21 cellular contexts compared by ENCODE assay signal in the genomic region with DNA sequence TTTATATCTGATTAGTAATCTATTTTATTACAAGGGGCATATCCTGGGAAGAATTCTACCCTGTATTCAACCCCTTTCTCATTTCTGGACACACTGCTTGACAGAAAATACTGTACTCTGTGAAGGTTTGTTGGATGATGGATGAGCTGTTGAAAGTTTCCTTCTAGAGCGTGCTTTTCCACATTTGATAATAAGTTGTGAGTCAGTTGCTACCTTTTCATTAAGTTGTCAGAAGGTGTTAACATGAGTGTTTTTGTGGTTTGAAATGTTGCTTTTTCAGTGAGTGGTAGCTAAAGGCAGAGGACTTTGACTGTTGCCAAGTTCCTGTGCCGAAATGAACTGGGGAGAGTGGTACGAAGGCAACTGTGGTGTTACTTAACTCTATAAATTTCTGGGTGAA. TPM values are rescaled to one million over a fixed set of nuclear protein-coding genes. Genes with fewer than 3 reads are reported as not detected.
DNase-seq lines count a peak whose midpoint lies in the region; ATAC-seq and TF ChIP-seq lines count a peak whose summit lies in the region.
"Had no signal": no experiment of that assay in that cellular context is flagged by ENCODE, and none has a peak within 500 bp of the region (broad histone marks: within the 10 kb centered on the region; RNA-seq: fewer than 3 reads in every experiment).

No MANE protein-coding gene starts in this region.

- H3K27me3 Mint-ChIP-seq in activated naive CD8-positive, alpha-beta T cell = no peaks in the 10 kb centered on the region
- H3K27me3 Mint-ChIP-seq in activated naive CD8-positive, alpha-beta T cell treated with anti-CD3 and anti-CD28 coated beads for 36 hours = no peaks in the 10 kb centered on the region
- no peaks in the 10 kb centered on the region for H3K27me3 Mint-ChIP-seq in central memory CD8-positive, alpha-beta T cell
- H3K27me3 Mint-ChIP-seq in stimulated activated naive B cell treated with anti-CD40 and anti-IgM and Interleukin-4, amounts not matched to agents 10 μg/mL and 1 μg/mL and 100 μg/mL, for 72 hours = peaks cover 0 to 8% of the 10 kb centered on the region in 2 donors
- H3K27me3 Mint-ChIP-seq: CD4-positive, CD25-positive, alpha-beta regulatory T cell had no signal

- H3K79me2 ChIP-seq in OCI-LY7 (ENCODE audit: insufficient read depth, low read depth, low read length) = peaks cover 7% of the 10 kb centered on the region; the same call in 1 of the 2 replicates

- H3K4me1 Mint-ChIP-seq in activated naive CD8-positive, alpha-beta T cell (ENCODE audit: low read depth) = peaks cover 33% of the 10 kb centered on the region
- H3K4me1 Mint-ChIP-seq in activated naive CD8-positive, alpha-beta T cell treated with anti-CD3 and anti-CD28 coated beads for 36 hours = peaks cover 18% of the 10 kb centered on the region
- H3K4me1 Mint-ChIP-seq in central memory CD8-positive, alpha-beta T cell = peaks cover 32% of the 10 kb centered on the region
- peaks cover 6 to 14% of the 10 kb centered on the region in 2 donors for H3K4me1 Mint-ChIP-seq in stimulated activated naive B cell treated with anti-CD40 and anti-IgM and Interleukin-4, amounts not matched to agents 10 μg/mL and 1 μg/mL and 100 μg/mL, for 72 hours

- peaks cover 39% of the 10 kb centered on the region for H3K4me1 ChIP-seq in OCI-LY7 (ENCODE audit: insufficient read depth, low read length, poor library complexity, severe bottlenecking)
- H3K4me1 ChIP-seq: BE2C had no signal

- no peak for ATAC-seq in central memory CD8-positive, alpha-beta T cell (replicated peaks; ENCODE audit: extremely low read depth, poor library complexity, severe bottlenecking)
- ATAC-seq in GM19452 (IDR thresholded peaks at IDR 0.05; ENCODE audit: unreplicated experiment) (no peak), GM21786 (IDR thresholded peaks at IDR 0.05; ENCODE audit: unreplicated experiment) (no peak)
- no peak for ATAC-seq in stimulated activated naive B cell treated with anti-CD40 and anti-IgM and Interleukin-4, amounts not matched to agents 10 μg/mL and 1 μg/mL and 100 μg/mL, for 72 hours (replicated peaks)
- ATAC-seq: SK-N-SH treated with all-trans-retinoic acid at 6 μM for 48 hours had no signal

- H3K27ac Mint-ChIP-seq in activated naive CD8-positive, alpha-beta T cell = peak overlapping the region; percentile 6
- H3K27ac Mint-ChIP-seq in activated naive CD8-positive, alpha-beta T cell treated with anti-CD3 and anti-CD28 coated beads for 36 hours = no peak overlapping the region
- H3K27ac Mint-ChIP-seq in central memory CD8-positive, alpha-beta T cell (ENCODE audit: low read depth) = peak overlapping the region; percentile 64
- no peak overlapping the region for H3K27ac Mint-ChIP-seq in stimulated activated naive B cell treated with anti-CD40 and anti-IgM and Interleukin-4, amounts not matched to agents 10 μg/mL and 1 μg/mL and 100 μg/mL, for 72 hours
- H3K27ac Mint-ChIP-seq: H9 had no signal

- peak overlapping the region; percentile 56; the same call in 1 of the 2 replicates for H3K4me2 ChIP-seq in OCI-LY7 (ENCODE audit: low read length)

- DNase-seq in activated naive CD8-positive, alpha-beta T cell treated with anti-CD3 and anti-CD28 coated beads for 36 hours = no peak
- no peak for DNase-seq in OCI-LY7 (ENCODE audit: low spot score)
- DNase-seq in central memory CD8-positive, alpha-beta T cell (ENCODE audit: low spot score in 2 of 2) = no peak
- DNase-seq in stimulated activated naive B cell treated with anti-CD40 and anti-IgM and Interleukin-4, amounts not matched to agents 10 μg/mL and 1 μg/mL and 100 μg/mL, for 72 hours = no peak
- no peak for DNase-seq in activated CD8-positive, alpha-beta memory T cell treated with anti-CD3 and anti-CD28 coated beads, Interleukin-2, amount 50 U/mL, for 4 hours
- DNase-seq: BE2C; CD4-positive, CD25-positive, alpha-beta regulatory T cell; DMS153; GF-D8; H9; MG63; NCI-H1092; NCI-H146; NCI-H2081; NCI-H2171 treated with DMSO at 0.1 percent for 48 hours; NCI-H510A; SHP77 had no signal

- no peak for TF ChIP-seq CTCF in OCI-LY7 (conservative IDR thresholded peaks at IDR 0.05; ENCODE audit: low read length)

- H3K9me2 ChIP-seq in OCI-LY7 (ENCODE audit: insufficient read depth, low read length) = no peaks in the 10 kb centered on the region

- 0 out of 2 replicates have a peak, but pooled peaks cover 4% of the 10 kb centered on the region for H3K9me3 ChIP-seq in OCI-LY7 (ENCODE audit: low read length)
- H3K9me3 ChIP-seq: BE2C, MG63 had no signal

- H3K27ac ChIP-seq in OCI-LY7 (ENCODE audit: low read depth, low read length, poor library complexity, severe bottlenecking) = no peak overlapping the region

- H3K4me3 Mint-ChIP-seq in activated naive CD8-positive, alpha-beta T cell = no peak overlapping the region
- H3K4me3 Mint-ChIP-seq in activated naive CD8-positive, alpha-beta T cell treated with anti-CD3 and anti-CD28 coated beads for 36 hours = no peak overlapping the region
- no peak overlapping the region for H3K4me3 Mint-ChIP-seq in central memory CD8-positive, alpha-beta T cell
- no peak overlapping the region for H3K4me3 Mint-ChIP-seq in stimulated activated naive B cell treated with anti-CD40 and anti-IgM and Interleukin-4, amounts not matched to agents 10 μg/mL and 1 μg/mL and 100 μg/mL, for 72 hours
- H3K4me3 Mint-ChIP-seq: H9 had no signal

- H3K36me3 Mint-ChIP-seq in activated naive CD8-positive, alpha-beta T cell = no peaks in the 10 kb centered on the region
- no peaks in the 10 kb centered on the region for H3K36me3 Mint-ChIP-seq in activated naive CD8-positive, alpha-beta T cell treated with anti-CD3 and anti-CD28 coated beads for 36 hours
- peaks cover 4% of the 10 kb centered on the region for H3K36me3 Mint-ChIP-seq in central memory CD8-positive, alpha-beta T cell (ENCODE audit: insufficient read depth)
- peaks cover 0 to 4% of the 10 kb centered on the region in 2 donors for H3K36me3 Mint-ChIP-seq in stimulated activated naive B cell treated with anti-CD40 and anti-IgM and Interleukin-4, amounts not matched to agents 10 μg/mL and 1 μg/mL and 100 μg/mL, for 72 hours

- intact Hi-C loops in OCI-LY7 (cut with micrococcal nuclease; ENCODE audit: unreplicated experiment) = loop anchor here (5.0 to 10.0 kb wide), 4 partner anchors 646 to 1372 kb away; a partner anchor contains a TSS

- no peak overlapping the region for H3K4me3 ChIP-seq in OCI-LY7 (ENCODE audit: low read depth, low read length, poor library complexity, severe bottlenecking)
- H3K4me3 ChIP-seq: MG63 had no signal

- no TSS peak for BruUV-seq in OCI-LY7 (replicated peaks; lab: Mats Ljungman, UMichigan)

- POLR2A ChIA-PET in OCI-LY7 (lab: Charles Lee) = interaction anchor here (0.6 kb wide), 2 partner anchors 906 to 1085 kb away, joined by 3 read pairs; no protein-coding TSS in a partner anchor

- CTCF ChIA-PET in OCI-LY7 (lab: Charles Lee; ENCODE audit: unreplicated experiment) = no interaction called here

- H3K36me3 ChIP-seq in OCI-LY7 (ENCODE audit: insufficient read depth, low read length) = no peaks in the 10 kb centered on the region
- H3K36me3 ChIP-seq: BE2C, MG63 had no signal

- H4K20me1 ChIP-seq in OCI-LY7 (ENCODE audit: insufficient read depth, low read length) = no peaks in the 10 kb centered on the region

- no peaks in the 10 kb centered on the region for H3K9me3 Mint-ChIP-seq in activated naive CD8-positive, alpha-beta T cell (ENCODE audit: low read depth)
- peaks cover 2% of the 10 kb centered on the region for H3K9me3 Mint-ChIP-seq in activated naive CD8-positive, alpha-beta T cell treated with anti-CD3 and anti-CD28 coated beads for 36 hours
- no peaks in the 10 kb centered on the region for H3K9me3 Mint-ChIP-seq in central memory CD8-positive, alpha-beta T cell
- peaks cover 0 to 4% of the 10 kb centered on the region in 2 donors for H3K9me3 Mint-ChIP-seq in stimulated activated naive B cell treated with anti-CD40 and anti-IgM and Interleukin-4, amounts not matched to agents 10 μg/mL and 1 μg/mL and 100 μg/mL, for 72 hours
- H3K9me3 Mint-ChIP-seq: CD4-positive, CD25-positive, alpha-beta regulatory T cell; H9 had no signal

- H2AFZ ChIP-seq in OCI-LY7 (ENCODE audit: low read length) = peak overlapping the region; percentile 79; the same call in 1 of the 2 replicates

RNA-seq across cellular contexts. Expression of a gene that starts 3.9 kb away (rescaled TPM):
- 10 to 100 TPM; 45.0 to 46.9 TPM for total RNA-seq in activated naive CD8-positive, alpha-beta T cell treated with anti-CD3 and anti-CD28 coated beads for 36 hours
- 49.3 and 60.8 TPM in 2 replicates for total RNA-seq in OCI-LY7 (2014; rRNA removed; shearing (Covaris generic))
- total RNA-seq in OCI-LY7 (2022) = 45.8 and 50.4 TPM in 2 replicates

Comparison
In these comparisons a context has a peak if more than half of its experiments do, and no peak if none do; other contexts are left out.
1. H3K27ac Mint-ChIP-seq: peak in activated naive CD8-positive, alpha-beta T cell (single experiment) and central memory CD8-positive, alpha-beta T cell (single experiment); none in activated naive CD8-positive, alpha-beta T cell treated with anti-CD3 and anti-CD28 coated beads for 36 hours (single experiment) and stimulated activated naive B cell treated with anti-CD40 and anti-IgM and Interleukin-4, amounts not matched to agents 10 μg/mL and 1 μg/mL and 100 μg/mL, for 72 hours (single experiment).